ENCODE assay signal across 8 cellular contexts in genomic region chr15:58724471-58724870, GRCh38. TPM values are rescaled to one million over a fixed set of nuclear protein-coding genes. Genes with fewer than 3 reads are reported as not detected.
DNase-seq lines count a peak whose midpoint lies in the region; ATAC-seq and TF ChIP-seq lines count a peak whose summit lies in the region.

No MANE protein-coding gene starts in this region.

- H3K4me1 Mint-ChIP-seq in activated naive CD8-positive, alpha-beta T cell (ENCODE audit: low read depth) = peaks cover 56% of the 10 kb centered on the region

- H3K79me2 ChIP-seq in MM.1S (ENCODE audit: low read length) = peaks cover 99% of the 10 kb centered on the region

- H3K4me2 ChIP-seq in MM.1S (ENCODE audit: low read depth, low read length) = no peak overlapping the region

- H3F3A ChIP-seq in MM.1S (ENCODE audit: insufficient read depth, low read length) = peaks cover 4% of the 10 kb centered on the region; the same call in 1 of the 2 replicates

- intact Hi-C loops in left ventricle myocardium inferior (cut with micrococcal nuclease) = no loop called here

- H3K9me2 ChIP-seq in MM.1S (replicated peaks; ENCODE audit: insufficient read depth, low read length) = no peaks in the 10 kb centered on the region

- H3K9me3 ChIP-seq in cardiac muscle cell (ENCODE audit: low read depth) (no peaks in the 10 kb centered on the region), left ventricle myocardium inferior (replicated peaks) (no peaks in the 10 kb centered on the region), MM.1S (replicated peaks; ENCODE audit: insufficient read depth, low read length) (no peaks in the 10 kb centered on the region), HAP-1 (no peaks in the 10 kb centered on the region)

- ATAC-seq in HG03175 (IDR thresholded peaks at IDR 0.05; ENCODE audit: unreplicated experiment) = peak; percentile 84
- ATAC-seq in HG02763 (IDR thresholded peaks at IDR 0.05; ENCODE audit: unreplicated experiment) = no peak

- H3K27ac ChIP-seq in cardiac muscle cell (peak overlapping the region; percentile 73), left ventricle myocardium inferior (replicated peaks) (no peak overlapping the region), MM.1S (ENCODE audit: low read length) (no peak overlapping the region)

- TF ChIP-seq CTCF in cardiac muscle cell (IDR thresholded peaks at IDR 0.05; ENCODE audit: low read depth, low read length) = no peak
- TF ChIP-seq CTCF in left ventricle myocardium inferior (IDR thresholded peaks at IDR 0.05; ENCODE audit: borderline replicate concordance) = no peak
- no peak for TF ChIP-seq CTCF in MM.1S (IDR thresholded peaks at IDR 0.05; ENCODE audit: low read length)

- no peak overlapping the region for H3K9ac ChIP-seq in MM.1S (ENCODE audit: low read length)

- H3K9me3 Mint-ChIP-seq in activated naive CD8-positive, alpha-beta T cell (ENCODE audit: low read depth) = no peaks in the 10 kb centered on the region

- peaks cover 7% of the 10 kb centered on the region for H3K36me3 Mint-ChIP-seq in activated naive CD8-positive, alpha-beta T cell

- H3K36me3 ChIP-seq in cardiac muscle cell = no peaks in the 10 kb centered on the region
- H3K36me3 ChIP-seq in left ventricle myocardium inferior = no peaks in the 10 kb centered on the region
- H3K36me3 ChIP-seq in MM.1S (replicated peaks; ENCODE audit: insufficient read depth, low read length) = no peaks in the 10 kb centered on the region; the same call in none of the 2 replicates
- no peaks in the 10 kb centered on the region for H3K36me3 ChIP-seq in HAP-1 (replicated peaks)

- H4K20me1 ChIP-seq in MM.1S (ENCODE audit: insufficient read depth, low read length) = peaks cover 28% of the 10 kb centered on the region

- H3K4me1 ChIP-seq in cardiac muscle cell (ENCODE audit: low read depth) = peaks cover 18% of the 10 kb centered on the region
- peaks cover 38% of the 10 kb centered on the region for H3K4me1 ChIP-seq in left ventricle myocardium inferior
- H3K4me1 ChIP-seq in MM.1S (ENCODE audit: low read length) = no peaks in the 10 kb centered on the region
- H3K4me1 ChIP-seq in HAP-1 = no peaks in the 10 kb centered on the region

- no peaks in the 10 kb centered on the region for H3K27me3 ChIP-seq in cardiac muscle cell
- H3K27me3 ChIP-seq in left ventricle myocardium inferior (ENCODE audit: low read depth) = no peaks in the 10 kb centered on the region
- H3K27me3 ChIP-seq in MM.1S (replicated peaks; ENCODE audit: insufficient read depth, low read length) = no peaks in the 10 kb centered on the region
- no peaks in the 10 kb centered on the region for H3K27me3 ChIP-seq in HAP-1 (ENCODE audit: low read depth)

- H3K4me3 Mint-ChIP-seq in activated naive CD8-positive, alpha-beta T cell = no peak overlapping the region

- DNase-seq in cardiac muscle cell (ENCODE audit: low read depth in 1 of 2, low spot score in 1 of 2) (peak; percentile 17 to 61), left ventricle myocardium inferior (no peak), renal cortical epithelial cell (ENCODE audit: low read depth) (peak; percentile 45), MM.1S (no peak), HAP-1 (ENCODE audit: low spot score in 2 of 2) (no peak)

- H3K27ac Mint-ChIP-seq in activated naive CD8-positive, alpha-beta T cell = peak overlapping the region; percentile 4

- H2AFZ ChIP-seq in MM.1S (ENCODE audit: low read length) = no peak overlapping the region

- H3K4me3 ChIP-seq in cardiac muscle cell (no peak overlapping the region), left ventricle myocardium inferior (no peak overlapping the region), MM.1S (ENCODE audit: low read length) (no peak overlapping the region), HAP-1 (no peak overlapping the region)

- no peaks in the 10 kb centered on the region for H3K27me3 Mint-ChIP-seq in activated naive CD8-positive, alpha-beta T cell

- in situ Hi-C loops in HAP-1 (cut with MboI; ENCODE audit: low sequenced_read_pairs) = no loop called here

RNA-seq across cellular contexts. Expression of gene ADAM10, which starts 25.0 kb away (rescaled TPM):
- total RNA-seq in cardiac muscle cell (129 and 163 TPM in 2 replicates), left ventricle myocardium inferior (74.0 TPM), renal cortical epithelial cell (214 and 540 TPM in 2 replicates)
- polyA plus RNA-seq in cardiac muscle cell = 110 and 141 TPM in 2 replicates

RNA-seq across cellular contexts. Expression of gene MINDY2, which starts 46.6 kb away (rescaled TPM):
- total RNA-seq in cardiac muscle cell (23.7 and 30.7 TPM in 2 replicates), left ventricle myocardium inferior (40.5 TPM), renal cortical epithelial cell (26.7 and 48.3 TPM in 2 replicates)
- 40.2 and 58.4 TPM in 2 replicates for polyA plus RNA-seq in cardiac muscle cell

Comparison
In these comparisons a context has a peak if more than half of its experiments do, and no peak if none do; other contexts are left out.
1. DNase-seq: peak in cardiac muscle cell (2 of 2) and renal cortical epithelial cell (single experiment); none in left ventricle myocardium inferior (single experiment), MM.1S (single experiment) and HAP-1 (0 of 2).